In genomic region chr4:1172971-1173757, GRCh38 we compare ENCODE assay signal across 10 cellular contexts. TPM values are rescaled to one million over a fixed set of nuclear protein-coding genes. Genes with fewer than 3 reads are reported as not detected.
DNase-seq lines count a peak whose midpoint lies in the region; ATAC-seq and TF ChIP-seq lines count a peak whose summit lies in the region.
"Had no signal": no experiment of that assay in that cellular context is flagged by ENCODE, and none has a peak within 500 bp of the region (broad histone marks: within the 10 kb centered on the region; RNA-seq: fewer than 3 reads in every experiment).

No MANE protein-coding gene starts in this region.

- H3K9me3 ChIP-seq in MM.1S (replicated peaks; ENCODE audit: insufficient read depth, low read length) = no peaks in the 10 kb centered on the region

- H3K4me1 ChIP-seq in MM.1S (ENCODE audit: low read length) = peaks cover 6% of the 10 kb centered on the region; the same call in 1 of the 2 replicates

- H3K9me3 Mint-ChIP-seq in nephron progenitor cell = no peaks in the 10 kb centered on the region

- peak; percentile 69 for DNase-seq in AG08396 (ENCODE audit: low spot score)
- DNase-seq in HuH-7.5 (ENCODE audit: low spot score) = peak; percentile 96
- DNase-seq in fibroblast of the aortic adventitia (ENCODE audit: low read depth) = peak; percentile 65
- no peak for DNase-seq in nephron progenitor cell
- DNase-seq in Kasumi-1 (lab: John Stamatoyannopoulos, UW) = no peak
- no peak for DNase-seq in MM.1S
- no peak for DNase-seq in stimulated activated CD4-positive, alpha-beta T cell treated with anti-CD3 and anti-CD28 coated beads, Interleukin-4, amount 100 ng/mL, for 4 hours
- DNase-seq: NK-92 treated with Interleukin-12 subunit alpha and Interleukin-12 subunit beta, amount 100 ng/mL, for 24 hours had no signal

- no peaks in the 10 kb centered on the region for H3K36me3 ChIP-seq in MM.1S (replicated peaks; ENCODE audit: insufficient read depth, low read length)

- H3K27ac ChIP-seq in MM.1S (ENCODE audit: low read length) = no peak overlapping the region

- H3K4me2 ChIP-seq in MM.1S (ENCODE audit: low read depth, low read length) = no peak overlapping the region

- peak overlapping the region; percentile 30 for H3K4me3 Mint-ChIP-seq in nephron progenitor cell

- H3K4me3 ChIP-seq in fibroblast of the aortic adventitia (ENCODE audit: low read depth, low read length) = no peak overlapping the region
- H3K4me3 ChIP-seq in MM.1S (ENCODE audit: low read length) = no peak overlapping the region

- peaks cover 18% of the 10 kb centered on the region for H3K4me1 Mint-ChIP-seq in nephron progenitor cell

- TF ChIP-seq CTCF in fibroblast of the aortic adventitia (IDR thresholded peaks at IDR 0.05; ENCODE audit: insufficient read depth, low read length) = no peak
- no peak for TF ChIP-seq CTCF in nephron progenitor cell (IDR thresholded peaks at IDR 0.05)
- TF ChIP-seq CTCF in MM.1S (IDR thresholded peaks at IDR 0.05; ENCODE audit: low read length) = no peak

- no peaks in the 10 kb centered on the region for H3K79me2 ChIP-seq in MM.1S (ENCODE audit: low read length)

- H3K36me3 Mint-ChIP-seq in nephron progenitor cell (ENCODE audit: low read depth) = no peaks in the 10 kb centered on the region

- H3K27me3 ChIP-seq in MM.1S (replicated peaks; ENCODE audit: insufficient read depth, low read length) = no peaks in the 10 kb centered on the region

- no peaks in the 10 kb centered on the region for H4K20me1 ChIP-seq in MM.1S (ENCODE audit: insufficient read depth, low read length)

- no peak for ATAC-seq in GM21381 (IDR thresholded peaks at IDR 0.05; ENCODE audit: unreplicated experiment)

- H3K27me3 Mint-ChIP-seq in nephron progenitor cell (ENCODE audit: low read depth, poor library complexity) = peaks cover 76% of the 10 kb centered on the region

- no peak overlapping the region for H2AFZ ChIP-seq in MM.1S (ENCODE audit: low read length)

- H3K27ac Mint-ChIP-seq in nephron progenitor cell = peak overlapping the region; percentile 51

- no peaks in the 10 kb centered on the region for H3F3A ChIP-seq in MM.1S (ENCODE audit: insufficient read depth, low read length)

- H3K9ac ChIP-seq in MM.1S (ENCODE audit: low read length) = no peak overlapping the region

- H3K9me2 ChIP-seq in MM.1S (replicated peaks; ENCODE audit: insufficient read depth, low read length) = no peaks in the 10 kb centered on the region

RNA-seq across cellular contexts. Expression of gene SPON2, which starts 0.8 kb away (rescaled TPM):
- total RNA-seq in fibroblast of the aortic adventitia (ENCODE audit: low replicate concordance) = 21.1 and 409 TPM in 2 replicates
- total RNA-seq: HT1080 had no signal

RNA-seq across cellular contexts. Expression of gene RNF212, which starts 59.8 kb away (rescaled TPM):
- total RNA-seq in fibroblast of the aortic adventitia (ENCODE audit: low replicate concordance) = 2.8 and 6.9 TPM in 2 replicates
- total RNA-seq: HT1080 had no signal

Comparison
In these comparisons a context has a peak if more than half of its experiments do, and no peak if none do; other contexts are left out.
1. DNase-seq: peak in AG08396 (single experiment), HuH-7.5 (single experiment) and fibroblast of the aortic adventitia (single experiment); none in nephron progenitor cell (single experiment), Kasumi-1 (0 of 2), MM.1S (single experiment) and stimulated activated CD4-positive, alpha-beta T cell treated with anti-CD3 and anti-CD28 coated beads, Interleukin-4, amount 100 ng/mL, for 4 hours (0 of 2).